In genomic region chr2:98504386-98505109, GRCh38 we compare ENCODE assay signal across 11 cellular contexts. TPM values are rescaled to one million over a fixed set of nuclear protein-coding genes. Genes with fewer than 3 reads are reported as not detected.
DNase-seq lines count a peak whose midpoint lies in the region; ATAC-seq and TF ChIP-seq lines count a peak whose summit lies in the region.
"Had no signal": no experiment of that assay in that cellular context is flagged by ENCODE, and none has a peak within 500 bp of the region (broad histone marks: within the 10 kb centered on the region; RNA-seq: fewer than 3 reads in every experiment).

No MANE protein-coding gene starts in this region.

- H3K4me1 ChIP-seq in stomach smooth muscle (ENCODE audit: control insufficient read depth, insufficient read depth, low read length): peaks cover 39% of the 10 kb centered on the region

- H3K9me3 ChIP-seq in stomach smooth muscle (ENCODE audit: control insufficient read depth in 2 of 2, low read length in 2 of 2): no peaks in the 10 kb centered on the region
- H3K9me3 ChIP-seq in MG63: no peaks in the 10 kb centered on the region

- H3K36me3 ChIP-seq in stomach smooth muscle (ENCODE audit: control insufficient read depth in 2 of 2, insufficient read depth in 2 of 2, low read length in 2 of 2) (peaks cover 0 to 5% of the 10 kb centered on the region in 2 donors), MG63 (no peaks in the 10 kb centered on the region)

- in situ Hi-C loops in astrocyte of the spinal cord (cut with HindIII; ENCODE audit: low sequenced_read_pairs): no loop called here

- ATAC-seq in GM21619 (IDR thresholded peaks at IDR 0.05; ENCODE audit: unreplicated experiment) (no peak), HG02852 (IDR thresholded peaks at IDR 0.05; ENCODE audit: unreplicated experiment) (no peak)

- DNase-seq in NCI-H2227 (lab: John Stamatoyannopoulos, UW; ENCODE audit: unreplicated experiment) (peak; percentile 6), NCI-H2227 treated with DMSO at 0.1 percent for 48 hours (lab: John Stamatoyannopoulos, UW) (no peak), astrocyte of the spinal cord (ENCODE audit: low read depth, low spot score) (peak; percentile 17), MG63 (no peak)
- DNase-seq: activated T-cell treated with anti-CD3 and anti-CD28 coated beads, Interleukin-2, amount 50 U/mL, for 4 hours; NCI-H446 had no signal

- H3K4me3 ChIP-seq in astrocyte of the spinal cord (ENCODE audit: low read depth, low read length) (no peak overlapping the region), stomach smooth muscle (ENCODE audit: low read length in 2 of 2) (no peak overlapping the region), MG63 (no peak overlapping the region)

- TF ChIP-seq CTCF in astrocyte of the spinal cord (IDR thresholded peaks at IDR 0.05; ENCODE audit: low read depth, low read length): no peak

- peak overlapping the region in 1 of 2 donors; percentile 1 for H3K9ac ChIP-seq in stomach smooth muscle (ENCODE audit: low read length in 2 of 2)

- H3K27me3 ChIP-seq in layer of hippocampus (ENCODE audit: control insufficient read depth, insufficient read depth, low read length) (no peaks in the 10 kb centered on the region), stomach smooth muscle (ENCODE audit: control insufficient read depth in 1 of 2, insufficient read depth in 2 of 2, low read length in 2 of 2) (no peaks in the 10 kb centered on the region), MG63 (no peaks in the 10 kb centered on the region)

- H3K27ac ChIP-seq in layer of hippocampus (ENCODE audit: low read depth, low read length): peak overlapping the region; percentile 54
- H3K27ac ChIP-seq in stomach smooth muscle (ENCODE audit: low read length): peak overlapping the region; percentile 74
- H3K27ac ChIP-seq: 22Rv1 had no signal

RNA-seq across cellular contexts. Expression of gene INPP4A, which starts 59.9 kb away (rescaled TPM):
- total RNA-seq in MG63 (2014; rRNA removed; shearing (Covaris generic); ENCODE audit: low replicate concordance): 8.4 and 12.6 TPM in 2 replicates

Comparison
In these comparisons a context has a peak if more than half of its experiments do, and no peak if none do; other contexts are left out.
1. DNase-seq: peak in NCI-H2227 (single experiment) and astrocyte of the spinal cord (single experiment); none in NCI-H2227 treated with DMSO at 0.1 percent for 48 hours (single experiment) and MG63 (single experiment).